11 cellular contexts compared by ENCODE assay signal in the genomic region with DNA sequence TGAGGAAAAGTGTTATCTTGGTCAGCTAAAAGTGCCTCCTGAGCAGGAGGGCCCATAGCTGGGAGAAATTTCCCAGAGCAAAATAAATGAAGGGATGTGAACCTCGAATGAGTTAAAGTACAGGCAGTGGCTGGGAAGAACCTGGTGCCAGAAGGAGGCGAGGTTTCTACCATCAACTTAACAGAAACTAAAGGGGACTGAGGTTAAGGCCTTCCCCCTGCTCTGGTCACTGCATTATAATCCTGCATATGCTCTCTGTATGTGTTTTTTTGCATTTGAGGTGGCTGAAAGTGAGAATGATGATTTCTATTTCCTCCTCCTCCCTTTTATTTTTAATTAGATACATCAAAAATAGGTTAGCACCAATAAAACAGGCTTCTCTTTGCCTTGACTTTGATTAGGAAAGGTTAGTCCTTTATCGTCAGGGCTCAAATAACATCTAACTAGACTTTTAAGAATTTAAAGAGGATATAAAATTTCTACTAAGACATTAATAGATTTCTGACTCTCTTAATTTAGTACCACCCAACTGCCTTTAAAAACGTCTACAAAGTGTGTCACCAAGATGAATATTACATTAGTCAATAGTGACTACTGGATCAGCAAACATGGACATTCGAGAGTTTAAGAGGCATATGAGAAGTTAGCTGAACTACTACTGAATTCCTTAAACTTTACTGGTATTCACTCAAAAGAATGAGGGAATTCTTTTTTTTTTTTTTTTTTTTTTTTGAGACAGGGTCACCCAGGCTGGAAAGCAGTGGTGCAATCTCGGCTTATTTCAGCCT. TPM values are rescaled to one million over a fixed set of nuclear protein-coding genes. Genes with fewer than 3 reads are reported as not detected.
DNase-seq lines count a peak whose midpoint lies in the region; ATAC-seq and TF ChIP-seq lines count a peak whose summit lies in the region.
"Had no signal": no experiment of that assay in that cellular context is flagged by ENCODE, and none has a peak within 500 bp of the region (broad histone marks: within the 10 kb centered on the region; RNA-seq: fewer than 3 reads in every experiment).

No MANE protein-coding gene starts in this region.

- DNase-seq in IMR-90: peak; percentile 30
- no peak for DNase-seq in naive B cell
- DNase-seq in kidney glomerular epithelial cell (lab: John Stamatoyannopoulos, UW): no peak
- DNase-seq in NCI-H2227 treated with DMSO at 0.1 percent for 48 hours (lab: John Stamatoyannopoulos, UW): no peak
- DNase-seq in osteocyte (ENCODE audit: extremely low spot score, unreplicated experiment): no peak
- DNase-seq: activated CD4-positive, alpha-beta T cell treated with anti-CD3 and anti-CD28 coated beads for 48 hours; NCI-H2081 had no signal

- H3K4me3 Mint-ChIP-seq in naive B cell (no peak overlapping the region), osteocyte (ENCODE audit: unreplicated experiment) (no peak overlapping the region)

- H3K9ac ChIP-seq in IMR-90 (ENCODE audit: low read depth, low read length): no peak overlapping the region

- no peaks in the 10 kb centered on the region for H3K27me3 Mint-ChIP-seq in naive B cell
- H3K27me3 Mint-ChIP-seq in osteocyte (ENCODE audit: unreplicated experiment): no peaks in the 10 kb centered on the region

- ATAC-seq in GM18511 (IDR thresholded peaks at IDR 0.05; ENCODE audit: unreplicated experiment) (peak; percentile 62), GM21619 (IDR thresholded peaks at IDR 0.05; ENCODE audit: unreplicated experiment) (peak; percentile 39), IMR-90 (ENCODE audit: low read depth) (no peak), naive B cell (ENCODE audit: low read depth in 2 of 2) (no peak), HG02840 (IDR thresholded peaks at IDR 0.05; ENCODE audit: low FRiP score, unreplicated experiment) (no peak)
- ATAC-seq: Right ventricle myocardium inferior had no signal

- no peak for TF ChIP-seq CTCF in IMR-90 (conservative IDR thresholded peaks at IDR 0.05; ENCODE audit: low read depth, low read length)
- TF ChIP-seq CTCF in osteocyte (IDR thresholded peaks at IDR 0.05): no peak

- no peak overlapping the region; the same call in 1 of the 2 replicates for H2BK20ac ChIP-seq in IMR-90 (ENCODE audit: low read depth, low read length)

- H2BK5ac ChIP-seq in IMR-90 (ENCODE audit: low read depth, low read length, poor library complexity, severe bottlenecking): peak overlapping the region; percentile 8

- H3K9me3 Mint-ChIP-seq in naive B cell (no peaks in the 10 kb centered on the region), osteocyte (ENCODE audit: unreplicated experiment) (no peaks in the 10 kb centered on the region)

- H2AFZ ChIP-seq in IMR-90 (replicated peaks; ENCODE audit: low read length, poor library complexity): no peak overlapping the region

- no peaks in the 10 kb centered on the region for H3K27me3 ChIP-seq in IMR-90 (ENCODE audit: control insufficient read depth, insufficient read depth, low read length)

- no CpG with 5 or more reads among the region's 6 CpGs for WGBS in IMR-90 (ENCODE audit: extremely low coverage in 2 of 2, insufficient read length in 1 of 2), 2 experiments

- no peak overlapping the region for H2BK15ac ChIP-seq in IMR-90 (ENCODE audit: low read depth, low read length)

- H3K56ac ChIP-seq in IMR-90 (ENCODE audit: extremely low read depth, insufficient read depth, low read length): no peak overlapping the region

- no peaks in the 10 kb centered on the region; the same call in 1 of the 2 replicates for H3K9me1 ChIP-seq in IMR-90 (ENCODE audit: insufficient read depth, low read length)

- dilution Hi-C loops in IMR-90 (cut with HindIII; ENCODE audit: low sequenced_read_pairs, unreplicated experiment): no loop called here

- H3K27ac Mint-ChIP-seq in naive B cell (peak overlapping the region in 4 of 6 donors; percentile 19 to 88 (median 67)), osteocyte (ENCODE audit: unreplicated experiment) (no peak overlapping the region)

- H3K4ac ChIP-seq in IMR-90 (ENCODE audit: low read depth, low read length): no peak overlapping the region

- H3K36me3 ChIP-seq in IMR-90 (ENCODE audit: control insufficient read depth, insufficient read depth, low read length): no peaks in the 10 kb centered on the region

- TF ChIP-seq POLR2A in IMR-90 (IDR thresholded peaks at IDR 0.05; ENCODE audit: low read depth, low read length): no peak

- H3K18ac ChIP-seq in IMR-90 (ENCODE audit: low read depth, low read length): peak overlapping the region; percentile 23; the same call in 1 of the 2 replicates

- no peak overlapping the region for H3K27ac ChIP-seq in IMR-90 (ENCODE audit: insufficient read depth, low read length)

- no peak overlapping the region for H3K23ac ChIP-seq in IMR-90 (ENCODE audit: low read depth, low read length)

- no peaks in the 10 kb centered on the region for H3K9me3 ChIP-seq in IMR-90 (ENCODE audit: control insufficient read depth, insufficient read depth, low read length)

- H3K4me3 ChIP-seq in IMR-90 (ENCODE audit: insufficient read depth, low read depth, low read length): no peak overlapping the region

- no peak overlapping the region for H4K91ac ChIP-seq in IMR-90 (ENCODE audit: insufficient read depth, low read depth, low read length)

- no TSS peak for BruUV-seq in IMR-90 (replicated peaks; lab: Mats Ljungman, UMichigan)

- peaks cover 0 to 7% of the 10 kb centered on the region in 2 experiments; a peak in 1 of 4 replicates for H3K79me1 ChIP-seq in IMR-90 (ENCODE audit: low read depth in 1 of 2, low read length in 2 of 2)

- POLR2A ChIA-PET in IMR-90 (lab: Charles Lee; ENCODE audit: unreplicated experiment): no interaction called here

- no peak overlapping the region for H3K14ac ChIP-seq in IMR-90 (replicated peaks; ENCODE audit: low read depth, low read length)

- no peak overlapping the region for H4K8ac ChIP-seq in IMR-90 (ENCODE audit: low read depth in 2 of 2, low read length in 2 of 2)

- peak overlapping the region; percentile 30; the same call in 1 of the 2 replicates for H2BK120ac ChIP-seq in IMR-90 (ENCODE audit: low read depth, low read length)

- H3K36me3 Mint-ChIP-seq in naive B cell: no peaks in the 10 kb centered on the region
- no peaks in the 10 kb centered on the region for H3K36me3 Mint-ChIP-seq in osteocyte (ENCODE audit: unreplicated experiment)

- no peaks in the 10 kb centered on the region for H4K20me1 ChIP-seq in IMR-90 (ENCODE audit: insufficient read depth, low read length)

- H3K4me1 Mint-ChIP-seq in naive B cell (peaks cover 5 to 25% (median 20%) of the 10 kb centered on the region in 3 donors), osteocyte (ENCODE audit: unreplicated experiment) (peaks cover 1% of the 10 kb centered on the region)

- in situ Hi-C loops in IMR-90 (cut with MboI; ENCODE audit: low sequenced_read_pairs): no loop called here

- H2AK9ac ChIP-seq in IMR-90 (replicated peaks; ENCODE audit: low read depth, low read length, poor library complexity): no peak overlapping the region

- H3K4me1 ChIP-seq in IMR-90 (ENCODE audit: control insufficient read depth, insufficient read depth, low read length): peaks cover 2% of the 10 kb centered on the region; the same call in 1 of the 2 replicates

- TF ChIP-seq RAD21 in IMR-90 (IDR thresholded peaks at IDR 0.05; ENCODE audit: low read length): no peak

- no peak overlapping the region for H2AK5ac ChIP-seq in IMR-90 (ENCODE audit: low read depth, low read length)

- intact Hi-C loops in IMR-90 (cut with micrococcal nuclease): no loop called here

- no peak overlapping the region for H4K5ac ChIP-seq in IMR-90 (ENCODE audit: low read depth, low read length)

- no peak overlapping the region for H3K4me2 ChIP-seq in IMR-90 (ENCODE audit: low read depth, low read length)

- CTCF ChIA-PET in IMR-90 (lab: Yijun Ruan, JAX): interaction anchor here (0.5 kb wide), 1 partner anchor 38 kb away, joined by 3 read pairs; no protein-coding TSS in a partner anchor

TF ChIP-seq in IMR-90, 13 proteins besides CTCF, POLR2A, EP300 and RAD21:
- TF ChIP-seq CHD1 (IDR thresholded peaks at IDR 0.05; ENCODE audit: low read depth, low read length) (no peak), MAFK (IDR thresholded peaks at IDR 0.05; ENCODE audit: low read depth, low read length) (no peak), NFE2L2 (IDR thresholded peaks at IDR 0.05; ENCODE audit: low read depth, low read length) (no peak), MXI1 (IDR thresholded peaks at IDR 0.05; ENCODE audit: borderline replicate concordance, low read depth, low read length) (no peak), FOS (IDR thresholded peaks at IDR 0.05; ENCODE audit: low read depth, low read length) (no peak)
- TF ChIP-seq, protein P1, sequence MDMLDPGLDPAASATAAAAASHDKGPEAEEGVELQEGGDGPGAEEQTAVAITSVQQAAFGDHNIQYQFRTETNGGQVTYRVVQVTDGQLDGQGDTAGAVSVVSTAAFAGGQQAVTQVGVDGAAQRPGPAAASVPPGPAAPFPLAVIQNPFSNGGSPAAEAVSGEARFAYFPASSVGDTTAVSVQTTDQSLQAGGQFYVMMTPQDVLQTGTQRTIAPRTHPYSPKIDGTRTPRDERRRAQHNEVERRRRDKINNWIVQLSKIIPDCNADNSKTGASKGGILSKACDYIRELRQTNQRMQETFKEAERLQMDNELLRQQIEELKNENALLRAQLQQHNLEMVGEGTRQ (IDR thresholded peaks at IDR 0.05; ENCODE audit: low read depth, low read length): no peak

RNA-seq across cellular contexts. Expression of a gene that starts 49.2 kb away (rescaled TPM):
- total RNA-seq in IMR-90 (2012; rRNA removed) (9.0 and 14.2 TPM in 2 replicates), osteocyte (3.8 and 4.5 TPM in 2 replicates)
- polyA plus RNA-seq in IMR-90 (2012; rRNA removed) (1.9 and 2.6 TPM in 2 replicates), naive B cell (ENCODE audit: low read depth in 6 of 6) (1 to 10 TPM in 5 of 6 donors, not detected in 1; 2.7 to 8.1 (median 6.6) TPM)
- 0.76 and 1.2 TPM in 2 replicates for polyA plus RNA-seq in IMR-90 (2012; cell fraction: cytosol; rRNA removed)
- polyA plus RNA-seq in IMR-90 (2012; cell fraction: nucleus; rRNA removed; ENCODE audit: low replicate concordance): 0.29 and 1.4 TPM in 2 replicates

RNA-seq across cellular contexts. Expression of a gene that starts 50.5 kb away (rescaled TPM):
- total RNA-seq in IMR-90 (2012; rRNA removed) (10.4 and 13.3 TPM in 2 replicates), osteocyte (9.9 and 10.2 TPM in 2 replicates)
- polyA plus RNA-seq in IMR-90 (2012; rRNA removed) (4.7 and 5.0 TPM in 2 replicates), naive B cell (ENCODE audit: low read depth in 6 of 6) (10 to 100 TPM; 41.2 to 65.8 (median 45.1) TPM)
- 0.77 and 1.7 TPM in 2 replicates for polyA plus RNA-seq in IMR-90 (2012; cell fraction: cytosol; rRNA removed)
- 1.2 and 7.7 TPM in 2 replicates for polyA plus RNA-seq in IMR-90 (2012; cell fraction: nucleus; rRNA removed; ENCODE audit: low replicate concordance)

Comparison
In these comparisons a context has a peak if more than half of its experiments do, and no peak if none do; other contexts are left out.
1. ATAC-seq: peak in GM18511 (single experiment) and GM21619 (single experiment); none in IMR-90 (single experiment), naive B cell (0 of 2) and HG02840 (single experiment).